ENCODE assay signal across 7 cellular contexts in the genomic region with DNA sequence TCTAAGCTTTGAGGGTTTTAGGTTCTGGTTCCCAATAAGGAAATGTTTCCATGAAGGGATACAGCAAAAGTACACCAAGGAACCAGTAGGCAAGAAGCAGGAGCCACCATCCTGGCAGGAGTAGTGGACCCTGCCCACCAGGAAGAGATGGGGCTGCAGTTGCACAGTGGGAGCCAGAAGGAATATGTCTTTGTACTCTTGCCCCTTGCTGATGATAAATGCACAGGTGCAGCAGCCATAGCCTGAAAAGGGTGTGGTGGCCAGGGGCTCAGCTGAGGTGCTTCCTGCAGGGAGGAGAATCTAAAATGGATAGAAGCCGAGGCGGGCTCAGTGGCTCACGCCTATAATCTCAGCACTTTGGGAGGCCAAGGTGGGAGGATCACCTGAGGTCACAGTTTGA.
"Had no signal": no experiment of that assay in that cellular context is flagged by ENCODE, and none has a peak within 500 bp of the region (broad histone marks: within the 10 kb centered on the region; RNA-seq: fewer than 3 reads in every experiment).

No MANE protein-coding gene starts in this region.

- FAIRE-seq: H1, H54, HepG2 had no signal

- ATAC-seq: GM23338, HepG2 had no signal

- DNase-seq: H9, HCEC 1CT had no signal

- H3K27ac ChIP-seq: HL-60 had no signal

- H3K4me3 ChIP-seq: GM23338 had no signal
